ENCODE assay signal across 11 cellular contexts in the genomic region with DNA sequence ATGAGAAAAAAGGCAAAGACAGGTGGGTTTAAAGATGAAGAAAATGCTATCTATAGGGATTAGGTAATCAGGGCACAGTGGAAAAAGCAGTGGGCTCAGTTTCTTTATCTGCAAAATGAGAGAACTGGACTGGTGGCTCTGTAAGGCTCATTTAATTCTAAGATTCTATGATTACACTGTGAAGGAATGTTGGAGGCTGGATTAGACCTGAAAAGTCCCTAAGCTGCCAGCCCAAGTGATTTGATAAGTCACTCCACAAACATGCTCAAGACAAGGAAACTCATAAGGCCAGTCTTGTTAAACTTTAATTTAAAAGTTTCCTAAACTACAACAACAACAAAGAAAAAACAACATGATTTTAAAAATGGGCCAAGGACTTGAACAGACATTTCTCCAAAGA.
DNase-seq lines count a peak whose midpoint lies in the region; ATAC-seq and TF ChIP-seq lines count a peak whose summit lies in the region.
"Had no signal": no experiment of that assay in that cellular context is flagged by ENCODE, and none has a peak within 500 bp of the region (broad histone marks: within the 10 kb centered on the region; RNA-seq: fewer than 3 reads in every experiment).

No MANE protein-coding gene starts in this region.

- peak overlapping the region; percentile 89; the same call in 1 of the 2 replicates for H3K23ac ChIP-seq in IMR-90 (ENCODE audit: low read depth, low read length)

- CTCF ChIA-PET in IMR-90 (lab: Yijun Ruan, JAX) = interaction anchor here (0.7 kb wide), 1 partner anchor 12 kb away, joined by 3 read pairs; no protein-coding TSS in a partner anchor

- intact Hi-C loops in IMR-90 (cut with micrococcal nuclease) = no loop called here

- in situ Hi-C loops in IMR-90 (cut with MboI; ENCODE audit: low sequenced_read_pairs) = no loop called here

- H3K9me3 ChIP-seq in IMR-90 (ENCODE audit: control insufficient read depth, insufficient read depth, low read length) (no peaks in the 10 kb centered on the region), mesodermal cell (ENCODE audit: control insufficient read depth, low read length) (no peaks in the 10 kb centered on the region)

- H3K14ac ChIP-seq in IMR-90 (replicated peaks; ENCODE audit: low read depth, low read length) = peak overlapping the region; percentile 73; the same call in 1 of the 2 replicates

- H4K91ac ChIP-seq in IMR-90 (ENCODE audit: insufficient read depth, low read depth, low read length) = peak overlapping the region; percentile 79

- H3K4me2 ChIP-seq in IMR-90 (ENCODE audit: low read depth, low read length) = peak overlapping the region; percentile 67; the same call in 1 of the 2 replicates

- TF ChIP-seq RAD21 in IMR-90 (IDR thresholded peaks at IDR 0.05; ENCODE audit: low read length) = peak; percentile 23; the same call in 1 of the 2 replicates

- H3K4ac ChIP-seq in IMR-90 (ENCODE audit: low read depth, low read length) = peak overlapping the region; percentile 83; the same call in 1 of the 2 replicates

- DNase-seq in IMR-90 = peak; percentile 92
- DNase-seq in coronary artery (ENCODE audit: low spot score) = no peak
- DNase-seq in DMS79 treated with DMSO at 0.1 percent for 48 hours (lab: John Stamatoyannopoulos, UW) = no peak
- DNase-seq: left cardiac atrium; NCI-H1694 treated with DMSO at 0.1 percent for 48 hours; stimulated activated naive CD8-positive, alpha-beta T cell treated with anti-CD3 and anti-CD28 coated beads, Interleukin-15, Interleukin-2, amounts not matched to agents 100 U/mL and 50 U/mL, for 24 hours had no signal

- dilution Hi-C loops in IMR-90 (cut with HindIII; ENCODE audit: low sequenced_read_pairs, unreplicated experiment) = no loop called here

- H3K79me1 ChIP-seq in IMR-90 (ENCODE audit: low read depth in 1 of 2, low read length in 2 of 2) = peaks cover 18 to 50% of the 10 kb centered on the region in 2 experiments

- H3K4me1 ChIP-seq in IMR-90 (ENCODE audit: control insufficient read depth, insufficient read depth, low read length) (peaks cover 13% of the 10 kb centered on the region), mesodermal cell (ENCODE audit: control insufficient read depth, insufficient read depth, low read length, poor library complexity, severe bottlenecking) (peaks cover 37% of the 10 kb centered on the region)

- BruUV-seq in IMR-90 (replicated peaks; lab: Mats Ljungman, UMichigan) = no TSS peak

- H2AK5ac ChIP-seq in IMR-90 (ENCODE audit: low read depth, low read length) = peak overlapping the region; percentile 45; the same call in 1 of the 2 replicates

- H2AK9ac ChIP-seq in IMR-90 (replicated peaks; ENCODE audit: low read depth, low read length, poor library complexity) = no peak overlapping the region

- ATAC-seq in IMR-90 (ENCODE audit: low read depth) (peak; percentile 69), GM18511 (IDR thresholded peaks at IDR 0.05; ENCODE audit: unreplicated experiment) (no peak), HG03280 (IDR thresholded peaks at IDR 0.05; ENCODE audit: unreplicated experiment) (no peak), GM19397 (IDR thresholded peaks at IDR 0.05; ENCODE audit: unreplicated experiment) (no peak)
- ATAC-seq: GM12878; stimulated activated naive CD8-positive, alpha-beta T cell treated with anti-CD3 and anti-CD28 coated beads, Interleukin-15, Interleukin-2, amounts not matched to agents 100 U/mL and 50 U/mL, for 24 hours had no signal

- H3K9ac ChIP-seq in IMR-90 (ENCODE audit: low read depth, low read length) = no peak overlapping the region; the same call in 1 of the 2 replicates

- peak overlapping the region; percentile 82; the same call in 1 of the 2 replicates for H3K18ac ChIP-seq in IMR-90 (ENCODE audit: low read depth, low read length)

- H3K36me3 ChIP-seq in IMR-90 (ENCODE audit: control insufficient read depth, insufficient read depth, low read length) (peaks cover 14% of the 10 kb centered on the region), mesodermal cell (ENCODE audit: control insufficient read depth, insufficient read depth, low read length) (peaks cover 40% of the 10 kb centered on the region)

- H2AFZ ChIP-seq in IMR-90 (replicated peaks; ENCODE audit: low read length, poor library complexity) = no peak overlapping the region

- peaks cover 11% of the 10 kb centered on the region for H3K9me1 ChIP-seq in IMR-90 (ENCODE audit: insufficient read depth, low read length)

- H4K5ac ChIP-seq in IMR-90 (ENCODE audit: low read depth, low read length) = peak overlapping the region; percentile 58; the same call in 1 of the 2 replicates

- no peak for TF ChIP-seq CTCF in IMR-90 (conservative IDR thresholded peaks at IDR 0.05; ENCODE audit: low read depth, low read length)
- no peak for TF ChIP-seq CTCF in coronary artery (IDR thresholded peaks at IDR 0.05)

- H4K20me1 ChIP-seq in IMR-90 (ENCODE audit: insufficient read depth, low read length) = peaks cover 3% of the 10 kb centered on the region; the same call in 1 of the 2 replicates

- peak overlapping the region; percentile 90 for H2BK120ac ChIP-seq in IMR-90 (ENCODE audit: low read depth, low read length)

- POLR2A ChIA-PET in IMR-90 (lab: Charles Lee; ENCODE audit: unreplicated experiment) = no interaction called here

- peak overlapping the region; percentile 93; the same call in 1 of the 2 replicates for H2BK20ac ChIP-seq in IMR-90 (ENCODE audit: low read depth, low read length)

- H3K4me3 ChIP-seq in IMR-90 (ENCODE audit: insufficient read depth, low read depth, low read length) (no peak overlapping the region), coronary artery (no peak overlapping the region), mesodermal cell (ENCODE audit: extremely low read depth, insufficient read depth, low read length, poor library complexity, severe bottlenecking) (no peak overlapping the region)
- H3K4me3 ChIP-seq: GM12878 had no signal

- peak overlapping the region; percentile 100; the same call in 2 of the 3 replicates for H2BK15ac ChIP-seq in IMR-90 (ENCODE audit: low read depth, low read length)

- no peak for TF ChIP-seq POLR2A in IMR-90 (IDR thresholded peaks at IDR 0.05; ENCODE audit: low read depth, low read length)

- H3K56ac ChIP-seq in IMR-90 (ENCODE audit: extremely low read depth, insufficient read depth, low read length) = peak overlapping the region; percentile 68

- H2BK5ac ChIP-seq in IMR-90 (ENCODE audit: low read depth, low read length, poor library complexity, severe bottlenecking) = peak overlapping the region; percentile 97

- H3K27ac ChIP-seq in IMR-90 (ENCODE audit: insufficient read depth, low read length) (peak overlapping the region; percentile 65; the same call in 1 of the 2 replicates), coronary artery (peak overlapping the region; percentile 69 to 80), mesodermal cell (ENCODE audit: low read depth, low read length, severe bottlenecking) (peak overlapping the region; percentile 94)

- H4K8ac ChIP-seq in IMR-90 (ENCODE audit: low read depth in 2 of 2, low read length in 2 of 2) = peak overlapping the region; percentile 73 to 99; a peak in 3 of 4 replicates

- H3K27me3 ChIP-seq in IMR-90 (ENCODE audit: control insufficient read depth, insufficient read depth, low read length) = no peaks in the 10 kb centered on the region

TF ChIP-seq in IMR-90, 13 proteins besides CTCF, POLR2A, EP300 and RAD21:
- no peak; the same call in 1 of the 2 replicates for TF ChIP-seq FOS (IDR thresholded peaks at IDR 0.05; ENCODE audit: low read depth, low read length)
- TF ChIP-seq SMC3 (IDR thresholded peaks at IDR 0.05; ENCODE audit: low read depth, low read length) = no peak
- no peak for TF ChIP-seq CHD1 (IDR thresholded peaks at IDR 0.05; ENCODE audit: low read depth, low read length)
- TF ChIP-seq MAFK (IDR thresholded peaks at IDR 0.05; ENCODE audit: low read depth, low read length) = no peak
- TF ChIP-seq, protein P1, sequence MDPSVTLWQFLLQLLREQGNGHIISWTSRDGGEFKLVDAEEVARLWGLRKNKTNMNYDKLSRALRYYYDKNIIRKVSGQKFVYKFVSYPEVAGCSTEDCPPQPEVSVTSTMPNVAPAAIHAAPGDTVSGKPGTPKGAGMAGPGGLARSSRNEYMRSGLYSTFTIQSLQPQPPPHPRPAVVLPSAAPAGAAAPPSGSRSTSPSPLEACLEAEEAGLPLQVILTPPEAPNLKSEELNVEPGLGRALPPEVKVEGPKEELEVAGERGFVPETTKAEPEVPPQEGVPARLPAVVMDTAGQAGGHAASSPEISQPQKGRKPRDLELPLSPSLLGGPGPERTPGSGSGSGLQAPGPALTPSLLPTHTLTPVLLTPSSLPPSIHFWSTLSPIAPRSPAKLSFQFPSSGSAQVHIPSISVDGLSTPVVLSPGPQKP (IDR thresholded peaks at IDR 0.05; ENCODE audit: borderline replicate concordance, low read depth, low read length) = no peak
- TF ChIP-seq MAZ (IDR thresholded peaks at IDR 0.05; ENCODE audit: borderline replicate concordance, low read depth, low read length) = no peak
- no peak for TF ChIP-seq CEBPB (IDR thresholded peaks at IDR 0.05; ENCODE audit: low read depth, low read length)
- no peak for TF ChIP-seq NFE2L2 (IDR thresholded peaks at IDR 0.05; ENCODE audit: low read depth, low read length)
- no peak for TF ChIP-seq USF2 (IDR thresholded peaks at IDR 0.05; ENCODE audit: low read depth, low read length)
- no peak for TF ChIP-seq RCOR1 (IDR thresholded peaks at IDR 0.05; ENCODE audit: insufficient replicate concordance, low read length)
- TF ChIP-seq RFX5 (IDR thresholded peaks at IDR 0.05; ENCODE audit: low read depth, low read length) = no peak
- no peak for TF ChIP-seq MXI1 (IDR thresholded peaks at IDR 0.05; ENCODE audit: borderline replicate concordance, low read depth, low read length)
- TF ChIP-seq BHLHE40 (IDR thresholded peaks at IDR 0.05; ENCODE audit: low read depth, low read length) = no peak
